ENCODE assay signal across 37 cellular contexts in genomic region chr15:58134886-58135285, GRCh38. TPM values are rescaled to one million over a fixed set of nuclear protein-coding genes. Genes with fewer than 3 reads are reported as not detected.
A peak's percentile ranks its signal among the peaks of the same experiment; 100 is the strongest.
DNase-seq lines count a peak whose midpoint lies in the region; ATAC-seq, FAIRE-seq and TF ChIP-seq lines count a peak whose summit lies in the region.
"Had no signal": no experiment of that assay in that cellular context is flagged by ENCODE, and none has a peak within 500 bp of the region (broad histone marks: within the 10 kb centered on the region; RNA-seq: fewer than 3 reads in every experiment).

No MANE protein-coding gene starts in this region.

- peak; percentile 54 for ATAC-seq in K562
- no peak for ATAC-seq in sciatic nerve
- ATAC-seq: A549; CD8-positive, alpha-beta T cell had no signal

- H4K91ac ChIP-seq in H1 (replicated peaks; ENCODE audit: insufficient read length, low read length): no peak overlapping the region

- H3K27me3 ChIP-seq in K562 (ENCODE audit: control insufficient read depth in 2 of 2, insufficient read depth in 2 of 2, low read length in 2 of 2) (no peaks in the 10 kb centered on the region), H1 (replicated peaks in 1 of 4; ENCODE audit: control insufficient read depth in 3 of 4, extremely low read depth in 1 of 4, insufficient read depth in 3 of 4, low read length in 3 of 4) (no peaks in the 10 kb centered on the region)
- H3K27me3 ChIP-seq: BE2C; BLaER1; BLaER1 treated with 17β-estradiol and CSF1 and Interleukin-3, amounts not matched to agents 10 nM and 100 nM had no signal

- H3K4me3 ChIP-seq in K562 (no peak overlapping the region), H1 (ENCODE audit: extremely low read depth in 1 of 4, insufficient read depth in 2 of 4, low read depth in 3 of 4, low read length in 4 of 4) (no peak overlapping the region)
- H3K4me3 ChIP-seq: A549; BLaER1; BLaER1 treated with 17β-estradiol and CSF1 and Interleukin-3, amounts not matched to agents 10 nM and 100 nM had no signal

- WGBS in K562 (ENCODE audit: insufficient coverage, low coverage, missing lambda C conversion rate): 36% methylated on average over 4 of the region's 4 CpGs
- 92% methylated on average over 4 of the region's 4 CpGs; no CpG with 5 or more reads in 1 of the 2 experiments for WGBS in H1 (ENCODE audit: extremely low coverage in 1 of 2, insufficient coverage in 1 of 2, insufficient read length in 1 of 2, insufficient replicate concordance in 2 of 2, low coverage in 1 of 2, low lambda C conversion rate in 2 of 2, missing lambda C conversion rate in 1 of 2), 2 experiments

- H3K14ac ChIP-seq in H1 (ENCODE audit: insufficient read length): no peak overlapping the region

- CTCF ChIA-PET in K562 (lab: Yijun Ruan, JAX; ENCODE audit: low intra/inter-chr PET ratio) (no interaction called here), H1 (lab: Charles Lee; ENCODE audit: partially characterized antibody) (interaction anchor here (0.9 kb wide), 1 partner anchor 48 kb away, joined by 3 read pairs; no protein-coding TSS in a partner anchor)

- no peak overlapping the region for H2BK15ac ChIP-seq in H1 (ENCODE audit: low read length)

- H3K36me3 ChIP-seq in K562 (ENCODE audit: control insufficient read depth, insufficient read depth, low read length) (no peaks in the 10 kb centered on the region), H1 (ENCODE audit: control insufficient read depth in 2 of 4, insufficient read depth in 4 of 4, low read length in 3 of 4) (no peaks in the 10 kb centered on the region)
- H3K36me3 ChIP-seq: BE2C; BLaER1; BLaER1 treated with 17β-estradiol and CSF1 and Interleukin-3, amounts not matched to agents 10 nM and 100 nM had no signal

- in situ Hi-C loops in K562 (cut with MboI): no loop called here

- DNase-seq in K562 (ENCODE audit: extremely low read depth in 1 of 4, low spot score in 3 of 4): no peak
- no peak for DNase-seq in H1 (ENCODE audit: low read depth in 1 of 2, low spot score in 2 of 2)
- no peak for DNase-seq in NCI-H2227 (lab: John Stamatoyannopoulos, UW; ENCODE audit: unreplicated experiment)
- no peak for DNase-seq in sciatic nerve (ENCODE audit: low spot score)
- DNase-seq: 8988T; ACHN; AML-193; BE2C; C1 segment of cervical spinal cord; Caco-2; Calu3; CD4-positive, alpha-beta memory T cell; CD4-positive, alpha-beta T cell; CD4-positive, CD25-positive, alpha-beta regulatory T cell; CD8-positive, alpha-beta memory T cell; CD8-positive, alpha-beta T cell; COR-L47; DMS 273 treated with DMSO at 0.1 percent for 48 hours; DMS153; DMS53; DMS79; DMS79 treated with DMSO at 0.1 percent for 48 hours; DND-41; EL had no signal

- H2AK5ac ChIP-seq in H1 (ENCODE audit: low read depth, low read length): no peak overlapping the region

- no TSS peak for BruUV-seq in K562 (replicated peaks; lab: Mats Ljungman, UMichigan)

- H3K9ac ChIP-seq in K562 (ENCODE audit: insufficient read depth in 1 of 2, low read depth in 2 of 2, low read length in 2 of 2) (no peak overlapping the region), H1 (replicated peaks in 1 of 4; ENCODE audit: extremely low read depth in 1 of 4, low read depth in 3 of 4, low read length in 3 of 4) (no peak overlapping the region)
- H3K9ac ChIP-seq: BLaER1; BLaER1 treated with 17β-estradiol and CSF1 and Interleukin-3, amounts not matched to agents 10 nM and 100 nM had no signal

- H2BK20ac ChIP-seq in H1 (ENCODE audit: low read length): no peak overlapping the region

- H2BK12ac ChIP-seq in H1 (ENCODE audit: low read depth, low read length): no peak overlapping the region

- H3K79me2 ChIP-seq in K562 (ENCODE audit: control insufficient read depth, insufficient read depth, low read length) (no peaks in the 10 kb centered on the region), H1 (ENCODE audit: control insufficient read depth in 1 of 2, insufficient read depth in 2 of 2, low read length in 2 of 2) (no peaks in the 10 kb centered on the region)

- TF ChIP-seq RAD21 in K562 (CRISPR knock-in tag; conservative IDR thresholded peaks at IDR 0.05 in 1 of 2, IDR thresholded peaks at IDR 0.05 in 1 of 2) (no peak), H1 (IDR thresholded peaks at IDR 0.05 in 1 of 2, conservative IDR thresholded peaks at IDR 0.05 in 1 of 2; ENCODE audit: low read depth in 2 of 2, low read length in 2 of 2) (no peak)

- no peak overlapping the region for H4K5ac ChIP-seq in H1 (ENCODE audit: insufficient read length, low read depth, low read length)

- TF ChIP-seq CTCF in K562 (IDR thresholded peaks at IDR 0.05 in 2 of 3, conservative IDR thresholded peaks at IDR 0.05 in 1 of 3; ENCODE audit: insufficient read depth in 2 of 3, low read depth in 1 of 3, low read length in 3 of 3) (no peak), H1 (IDR thresholded peaks at IDR 0.05; ENCODE audit: control extremely low read depth in 1 of 3, insufficient read depth in 1 of 3, low read depth in 1 of 3, low read length in 3 of 3) (no peak)

- no peaks in the 10 kb centered on the region for H3K9me1 ChIP-seq in K562 (ENCODE audit: control insufficient read depth, insufficient read depth, low read length)

- no peaks in the 10 kb centered on the region for H3K79me1 ChIP-seq in H1 (ENCODE audit: low read depth, low read length)

- intact Hi-C loops in K562 (cut with micrococcal nuclease) (no loop called here), sciatic nerve (cut with DNase I) (no loop called here)

- H3K4me2 ChIP-seq in K562 (ENCODE audit: insufficient read depth, low read length): no peak overlapping the region
- no peak overlapping the region for H3K4me2 ChIP-seq in H1 (ENCODE audit: insufficient read depth in 1 of 2, low read depth in 2 of 2, low read length in 2 of 2)
- H3K4me2 ChIP-seq: A549, BLaER1 had no signal

- H3K27ac ChIP-seq in K562 (ENCODE audit: extremely low read depth, low read depth, low read length) (no peak overlapping the region), H1 (ENCODE audit: low read depth, low read length) (no peak overlapping the region)
- H3K27ac ChIP-seq: 22Rv1; A549; BLaER1; BLaER1 treated with 17β-estradiol and CSF1 and Interleukin-3, amounts not matched to agents 10 nM and 100 nM; C4-2B had no signal

- H4K20me1 ChIP-seq in K562 (replicated peaks; ENCODE audit: control insufficient read depth, insufficient read depth, low read length) (no peaks in the 10 kb centered on the region), H1 (replicated peaks in 1 of 2; ENCODE audit: control insufficient read depth in 1 of 2, insufficient read depth in 2 of 2, low read length in 2 of 2) (no peaks in the 10 kb centered on the region)
- H4K20me1 ChIP-seq: BLaER1; BLaER1 treated with 17β-estradiol and CSF1 and Interleukin-3, amounts not matched to agents 10 nM and 100 nM had no signal

- H3K23ac ChIP-seq in H1 (ENCODE audit: insufficient read length): no peak overlapping the region

- no peak for FAIRE-seq in K562 (lab: Jason Lieb, UNC)
- FAIRE-seq in H1 (lab: Jason Lieb, UNC): no peak
- FAIRE-seq: A204.1, A549, D721Med had no signal

- H3K4ac ChIP-seq in H1 (replicated peaks; ENCODE audit: insufficient read length, low read depth, low read length): no peak overlapping the region

- no peaks in the 10 kb centered on the region; the same call in 1 of the 2 replicates for H3K23me2 ChIP-seq in H1 (ENCODE audit: low read depth, low read length)

- H3K4me1 ChIP-seq in K562 (replicated peaks in 1 of 2; ENCODE audit: control insufficient read depth in 2 of 2, insufficient read depth in 2 of 2, low read length in 2 of 2): peaks cover 0 to 16% of the 10 kb centered on the region in 2 experiments; a peak in 2 of 5 replicates
- peaks cover 0 to 2% (median 0%) of the 10 kb centered on the region in 4 experiments; a peak in 3 of 7 replicates for H3K4me1 ChIP-seq in H1 (replicated peaks in 1 of 4; ENCODE audit: control insufficient read depth in 3 of 4, insufficient read depth in 4 of 4, low read length in 3 of 4)
- H3K4me1 ChIP-seq: A549, BE2C, BLaER1, Caco-2 had no signal

- no peak overlapping the region for H2BK5ac ChIP-seq in H1 (ENCODE audit: low read depth, low read length)

- 0 out of 2 replicates have a peak overlapping the region, but pooled peaks have one; percentile 2 for H2AFZ ChIP-seq in K562 (ENCODE audit: low read depth, low read length)
- 0 out of 2 replicates have a peak overlapping the region, but pooled peaks have one; percentile 44 for H2AFZ ChIP-seq in H1 (ENCODE audit: low read length)

- H3K56ac ChIP-seq in H1 (replicated peaks; ENCODE audit: insufficient read length, low read depth, low read length): no peak overlapping the region

- POLR2A ChIA-PET in K562 (lab: Yijun Ruan, JAX): interaction anchor here (0.8 to 1.1 kb wide), 2 partner anchors 11 to 17 kb away, joined by 3 to 4 read pairs; no protein-coding TSS in a partner anchor
- POLR2A ChIA-PET in H1 (lab: Charles Lee; ENCODE audit: partially characterized antibody): no interaction called here

- peak; percentile 33; the same call in 1 of the 2 replicates for TF ChIP-seq EP300 in K562 (IDR thresholded peaks at IDR 0.05; ENCODE audit: low read length)
- TF ChIP-seq EP300 in H1 (IDR thresholded peaks at IDR 0.05; ENCODE audit: borderline replicate concordance in 1 of 2, low read depth in 2 of 2, low read length in 2 of 2): no peak

- H4K8ac ChIP-seq in H1 (ENCODE audit: extremely low read depth, insufficient read depth, low read length): no peak overlapping the region

- no peak overlapping the region for H2BK120ac ChIP-seq in H1 (replicated peaks; ENCODE audit: low read depth, low read length)

- H3K9me3 ChIP-seq in K562 (replicated peaks; ENCODE audit: control insufficient read depth, insufficient read depth, low read depth, low read length) (no peaks in the 10 kb centered on the region), H1 (ENCODE audit: insufficient read depth in 2 of 2, low read depth in 1 of 2, low read length in 1 of 2) (no peaks in the 10 kb centered on the region)
- H3K9me3 ChIP-seq: A549; BE2C; BLaER1; BLaER1 treated with 17β-estradiol and CSF1 and Interleukin-3, amounts not matched to agents 10 nM and 100 nM; Caco-2 had no signal

- no peak overlapping the region for H3K18ac ChIP-seq in H1 (ENCODE audit: extremely low read depth, low read length)

- no peak for TF ChIP-seq POLR2A in K562 (conservative IDR thresholded peaks at IDR 0.05)
- no peak for TF ChIP-seq POLR2A in H1 (IDR thresholded peaks at IDR 0.05; ENCODE audit: control extremely low read depth in 1 of 2, low read depth in 2 of 2, low read length in 2 of 2)

RNA-seq across cellular contexts. Expression of gene AQP9, which starts 3.3 kb away (rescaled TPM):
- total RNA-seq in K562 (2011; cell fraction: chromatin; rRNA removed; ENCODE audit: low replicate concordance): 0.32 and 0.81 TPM in 2 replicates
- total RNA-seq in K562 (2011; cell fraction: nucleolus; rRNA removed): 0.17 and 0.39 TPM in 2 replicates
- 0.29 TPM in 1 of 2 replicates, not detected in the other for total RNA-seq in K562 (2011; cell fraction: nucleoplasm; rRNA removed)
- total RNA-seq in K562 (2014; rRNA removed): 0.05 TPM in 1 of 2 replicates, not detected in the other
- total RNA-seq in K562 (2014; rRNA removed; fragmentation: Illumina TruSeq; extraction: Trizol): 0.06 TPM in 1 of 2 replicates, not detected in the other
- total RNA-seq in K562 (2015; rRNA removed; fragmentation: Illumina TruSeq; extraction: Trizol): 0.07 TPM in 1 of 2 replicates, not detected in the other
- total RNA-seq in K562 (2021): 0.09 TPM in 1 of 2 replicates, not detected in the other
- polyA plus RNA-seq in K562 (2011; rRNA removed): 0.04 and 0.07 TPM in 2 replicates
- 0.04 TPM in 1 of 2 replicates, not detected in the other for polyA plus RNA-seq in K562 (2011; cell fraction: cytosol; rRNA removed)
- 0.20 and 0.31 TPM in 2 replicates for polyA plus RNA-seq in K562 (2011; cell fraction: nucleus; rRNA removed)
- 0.08 and 0.53 TPM in 2 replicates for polyA plus RNA-seq in K562 (2012)
- not detected in 2 replicates for polyA plus RNA-seq in K562 (2014; fragmentation: Illumina TruSeq; extraction: Trizol)
- polyA plus RNA-seq in K562 (2014; fragmentation: Nextera tagmentation; extraction: Ambion mirVana): under 1 TPM in 1 of 2 experiments, not detected in 1; 0.08 TPM
- 0.33 TPM in 1 of 2 replicates, not detected in the other for polyA plus RNA-seq in K562 (2014; rRNA removed)
- 0.12 TPM in 1 of 2 replicates, not detected in the other for polyA minus RNA-seq in K562 (2011; rRNA and poly(A)+ RNA removed)
- polyA minus RNA-seq in K562 (2011; cell fraction: cytosol; rRNA and poly(A)+ RNA removed): not detected in 2 replicates
- not detected in 2 replicates for polyA minus RNA-seq in K562 (2011; cell fraction: nucleus; rRNA and poly(A)+ RNA removed)
- total RNA-seq in H1 (2021; fragmentation: NEBNext Ultra II Directional; extraction: Animal tissue kit (Norgen Biotek cat#: 25700)): not detected in 2 replicates
- polyA plus RNA-seq in H1 (2011; rRNA removed): not detected in 2 replicates
- not detected for polyA plus RNA-seq in H1 (2011; cell fraction: cytosol; rRNA removed)
- polyA plus RNA-seq in H1 (2011; cell fraction: nucleus; rRNA removed): not detected
- not detected in 4 replicates for polyA plus RNA-seq in H1 (2012, experiment 1 of 2)
- polyA plus RNA-seq in H1 (2012, experiment 2 of 2): not detected
- not detected for polyA plus RNA-seq in H1 (2013, experiment 1 of 2)
- polyA plus RNA-seq in H1 (2013, experiment 2 of 2): not detected
- polyA minus RNA-seq in H1 (2011; rRNA and poly(A)+ RNA removed): not detected in 2 replicates
- not detected for polyA minus RNA-seq in H1 (2011; cell fraction: cytosol; rRNA and poly(A)+ RNA removed)
- not detected for polyA minus RNA-seq in H1 (2011; cell fraction: nucleus; rRNA and poly(A)+ RNA removed)
- 9.3 TPM for total RNA-seq in sciatic nerve
- total RNA-seq: A172; A673; B cell; Caco-2; Calu3; CD4-positive, CD25-positive, alpha-beta regulatory T cell; CD8-positive, alpha-beta T cell; Daoy had no signal
- polyA plus RNA-seq: A549; AG04450; BJ; CD4-positive, alpha-beta memory T cell; CD8-positive, alpha-beta memory T cell had no signal

Comparison
In these comparisons a context has a peak if more than half of its experiments do, and no peak if none do; other contexts are left out.
1. Of the 49 proteins assayed by ChIP-seq in both K562 and H1: peak only in K562: EP300; only in H1: none; in both: none; in neither: 48.